In the genomic region with DNA sequence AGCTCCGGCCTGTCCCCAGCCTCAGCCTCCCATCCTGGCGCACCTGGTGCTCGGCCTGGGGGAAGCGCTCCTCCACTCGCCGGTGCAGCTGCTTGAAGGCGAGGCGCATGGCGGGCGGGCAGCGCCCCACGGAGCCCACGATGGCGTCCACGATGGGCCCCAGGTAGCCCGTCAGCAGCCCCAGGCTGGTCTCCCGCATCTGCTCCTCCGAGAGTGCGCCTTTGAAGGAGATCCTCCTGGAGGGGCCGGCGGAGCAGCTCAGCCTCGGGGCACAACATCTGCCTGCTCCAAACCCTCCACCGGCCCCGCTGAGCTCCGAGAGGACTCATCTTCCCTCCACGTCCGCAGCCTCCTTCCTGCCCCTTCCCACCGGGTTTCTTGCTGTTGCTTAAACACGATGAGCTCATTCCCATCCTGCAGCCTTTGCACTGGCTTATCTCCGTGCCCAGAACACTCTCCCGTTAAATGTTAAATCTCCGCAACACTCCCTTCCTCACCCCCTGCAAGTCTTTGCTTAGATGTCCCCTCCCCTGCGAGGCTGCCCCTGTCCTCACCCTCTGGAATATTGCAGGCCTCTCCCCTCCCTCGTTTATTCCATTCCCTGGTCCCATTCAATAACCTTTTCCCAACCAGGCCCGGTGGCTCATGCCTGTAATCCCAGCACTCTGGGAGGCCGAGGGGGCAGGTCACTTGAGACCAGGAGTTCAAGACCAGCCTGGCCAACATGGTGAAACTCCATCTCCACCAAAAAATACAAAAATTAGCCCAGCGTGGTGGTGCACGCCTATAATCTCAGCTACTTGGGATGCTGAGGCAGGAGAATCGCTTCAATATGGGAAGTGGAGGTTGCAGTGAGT, we compare ENCODE assay signal across 28 cellular contexts. TPM values are rescaled to one million over a fixed set of nuclear protein-coding genes. Genes with fewer than 3 reads are reported as not detected.
"Had no signal": no experiment of that assay in that cellular context is flagged by ENCODE, and none has a peak within 500 bp of the region (broad histone marks: within the 10 kb centered on the region; RNA-seq: fewer than 3 reads in every experiment).

No MANE protein-coding gene starts in this region.

- H3K9me3 ChIP-seq: mucosa of descending colon, psoas muscle, right lobe of liver, spleen, testis, tibial nerve, upper lobe of right lung, vagina had no signal

- H3K4me1 ChIP-seq: psoas muscle, right lobe of liver, spleen, testis, tibial nerve, upper lobe of right lung, vagina had no signal

- H3K4me3 Mint-ChIP-seq: naive thymus-derived CD8-positive, alpha-beta T cell; stimulated activated naive B cell treated with anti-CD40 and anti-IgM and Interleukin-4, amounts not matched to agents 10 μg/mL and 1 μg/mL and 100 μg/mL, for 72 hours; stimulated activated naive CD8-positive, alpha-beta T cell treated with anti-CD3 and anti-CD28 coated beads, Interleukin-15, amount 100 ng/mL, for 72 hours had no signal

- H3K4me3 ChIP-seq: mucosa of descending colon, psoas muscle, right lobe of liver, spleen, testis, tibial nerve, upper lobe of right lung, vagina had no signal

- H2AFZ ChIP-seq: parathyroid adenoma had no signal

- H3K36me3 Mint-ChIP-seq: naive thymus-derived CD8-positive, alpha-beta T cell had no signal

- H3K27me3 Mint-ChIP-seq: stimulated activated naive B cell treated with anti-CD40 and anti-IgM and Interleukin-4, amounts not matched to agents 10 μg/mL and 1 μg/mL and 100 μg/mL, for 72 hours; stimulated activated naive CD8-positive, alpha-beta T cell treated with anti-CD3 and anti-CD28 coated beads, Interleukin-15, amount 100 ng/mL, for 72 hours had no signal

- H3K27me3 ChIP-seq: right lobe of liver, testis, tibial nerve, vagina had no signal

- H3K27ac Mint-ChIP-seq: naive thymus-derived CD8-positive, alpha-beta T cell; stimulated activated naive B cell treated with anti-CD40 and anti-IgM and Interleukin-4, amounts not matched to agents 10 μg/mL and 1 μg/mL and 100 μg/mL, for 72 hours; stimulated activated naive CD8-positive, alpha-beta T cell treated with anti-CD3 and anti-CD28 coated beads, Interleukin-15, amount 100 ng/mL, for 72 hours had no signal

- H3K9ac ChIP-seq: parathyroid adenoma had no signal

- H3K27ac ChIP-seq: parathyroid adenoma, psoas muscle, right lobe of liver, spleen, testis, tibial nerve, upper lobe of right lung, vagina had no signal

- FAIRE-seq: endothelial cell of umbilical vein had no signal

- ATAC-seq: mucosa of descending colon; naive thymus-derived CD8-positive, alpha-beta T cell; psoas muscle; stimulated activated naive B cell treated with anti-CD40 and anti-IgM and Interleukin-4, amounts not matched to agents 10 μg/mL and 1 μg/mL and 100 μg/mL, for 72 hours; stimulated activated naive CD8-positive, alpha-beta T cell treated with anti-CD3 and anti-CD28 coated beads, Interleukin-15, amount 100 ng/mL, for 72 hours; upper lobe of right lung had no signal

- H3K9me3 Mint-ChIP-seq: naive thymus-derived CD8-positive, alpha-beta T cell; stimulated activated naive B cell treated with anti-CD40 and anti-IgM and Interleukin-4, amounts not matched to agents 10 μg/mL and 1 μg/mL and 100 μg/mL, for 72 hours; stimulated activated naive CD8-positive, alpha-beta T cell treated with anti-CD3 and anti-CD28 coated beads, Interleukin-15, amount 100 ng/mL, for 72 hours had no signal

- H3K36me3 ChIP-seq: right lobe of liver, spleen, tibial nerve, upper lobe of right lung, vagina had no signal

- DNase-seq: cortex of kidney; erythroblast; foreskin melanocyte; head of caudate nucleus; hippocampal formation; kidney glomerular epithelial cell; mucosa of descending colon; naive thymus-derived CD8-positive, alpha-beta T cell; occipital lobe; psoas muscle; retina; right lobe of liver; spleen; stimulated activated CD4-positive, alpha-beta T cell treated with anti-CD3 and anti-CD28 coated beads, Interleukin-15, amount 100 ng/mL, for 24 hours; stimulated activated CD4-positive, alpha-beta T cell treated with anti-CD3 and anti-CD28 coated beads, Interleukin-2, amount 100 ng/mL, for 24 hours; stimulated activated CD4-positive, alpha-beta T cell treated with anti-CD3 and anti-CD28 coated beads, Interleukin-4, amount 100 ng/mL, for 4 hours; stimulated activated naive B cell treated with anti-CD40 and anti-IgM and Interleukin-4, amounts not matched to agents 10 μg/mL and 1 μg/mL and 100 μg/mL, for 72 hours; stimulated activated naive CD8-positive, alpha-beta T cell treated with anti-CD3 and anti-CD28 coated beads, Interleukin-15, amount 100 ng/mL, for 72 hours; testis; upper lobe of right lung had no signal

RNA-seq across cellular contexts. Expression of a gene that starts 23.3 kb away (rescaled TPM):
- total RNA-seq: chondrocyte, endothelial cell of umbilical vein, lung microvascular endothelial cell, subcutaneous adipose tissue had no signal
- polyA plus RNA-seq: endothelial cell of umbilical vein, psoas muscle had no signal

RNA-seq across cellular contexts. Expression of a gene that starts 37.3 kb away (rescaled TPM):
- total RNA-seq: chondrocyte, endothelial cell of umbilical vein, lung microvascular endothelial cell, psoas muscle, spleen, subcutaneous adipose tissue, tibial nerve, upper lobe of right lung, vagina had no signal
- polyA plus RNA-seq: endothelial cell of umbilical vein; naive thymus-derived CD8-positive, alpha-beta T cell; neural cell had no signal

RNA-seq across cellular contexts. Expression of a gene that starts 55.7 kb away (rescaled TPM):
- total RNA-seq: chondrocyte had no signal
